In the genomic region with DNA sequence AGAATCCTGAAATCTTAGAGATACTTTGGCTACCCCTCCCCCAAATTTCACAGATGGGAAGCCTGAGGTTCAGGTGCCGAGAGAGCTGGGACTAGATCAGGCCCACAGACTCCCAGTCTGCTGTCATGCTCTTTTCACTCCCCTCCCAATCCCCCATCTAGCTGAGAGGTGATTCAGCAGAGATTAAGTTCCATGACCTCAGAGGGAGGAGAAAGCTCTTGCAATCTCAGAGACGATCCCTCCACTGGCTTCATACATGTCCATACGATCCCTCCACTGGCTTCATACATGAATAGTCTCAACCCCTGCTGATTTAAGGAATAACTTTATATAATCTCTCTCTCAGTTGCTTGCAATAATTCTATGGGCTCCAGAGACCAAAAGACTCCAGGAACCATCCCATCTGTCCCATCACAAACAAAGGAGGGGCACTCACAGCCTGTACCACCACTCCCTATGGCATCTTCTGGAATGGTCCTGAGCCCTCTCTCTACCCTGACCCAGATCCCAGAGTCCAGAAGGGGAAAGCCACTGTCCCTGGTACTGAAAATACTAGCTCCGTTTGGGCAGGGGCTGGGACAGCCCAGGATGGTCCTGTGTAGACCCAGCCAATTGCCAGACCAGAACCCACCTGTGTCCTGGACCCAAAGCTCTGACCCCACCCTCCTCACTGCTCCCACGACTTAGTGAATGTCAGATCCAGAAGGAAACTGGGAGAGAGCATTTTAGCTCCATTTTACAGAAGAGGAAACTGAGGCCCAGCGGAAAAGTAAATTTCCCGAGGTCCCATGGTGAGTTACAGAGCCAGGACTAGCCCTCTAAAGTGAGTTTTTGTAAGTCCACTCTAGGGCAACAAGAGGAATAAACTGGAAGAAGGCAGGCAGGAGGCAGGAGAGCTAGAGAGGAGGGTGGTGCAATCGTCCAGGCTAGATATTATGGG, we compare ENCODE assay signal across 1 cellular context.
TF ChIP-seq lines count a peak whose summit lies in the region.

No MANE protein-coding gene starts in this region.

TF ChIP-seq in WTC11, 78 proteins besides CTCF, POLR2A, EP300 and RAD21 (continued from another document):
- TF ChIP-seq, protein P1, sequence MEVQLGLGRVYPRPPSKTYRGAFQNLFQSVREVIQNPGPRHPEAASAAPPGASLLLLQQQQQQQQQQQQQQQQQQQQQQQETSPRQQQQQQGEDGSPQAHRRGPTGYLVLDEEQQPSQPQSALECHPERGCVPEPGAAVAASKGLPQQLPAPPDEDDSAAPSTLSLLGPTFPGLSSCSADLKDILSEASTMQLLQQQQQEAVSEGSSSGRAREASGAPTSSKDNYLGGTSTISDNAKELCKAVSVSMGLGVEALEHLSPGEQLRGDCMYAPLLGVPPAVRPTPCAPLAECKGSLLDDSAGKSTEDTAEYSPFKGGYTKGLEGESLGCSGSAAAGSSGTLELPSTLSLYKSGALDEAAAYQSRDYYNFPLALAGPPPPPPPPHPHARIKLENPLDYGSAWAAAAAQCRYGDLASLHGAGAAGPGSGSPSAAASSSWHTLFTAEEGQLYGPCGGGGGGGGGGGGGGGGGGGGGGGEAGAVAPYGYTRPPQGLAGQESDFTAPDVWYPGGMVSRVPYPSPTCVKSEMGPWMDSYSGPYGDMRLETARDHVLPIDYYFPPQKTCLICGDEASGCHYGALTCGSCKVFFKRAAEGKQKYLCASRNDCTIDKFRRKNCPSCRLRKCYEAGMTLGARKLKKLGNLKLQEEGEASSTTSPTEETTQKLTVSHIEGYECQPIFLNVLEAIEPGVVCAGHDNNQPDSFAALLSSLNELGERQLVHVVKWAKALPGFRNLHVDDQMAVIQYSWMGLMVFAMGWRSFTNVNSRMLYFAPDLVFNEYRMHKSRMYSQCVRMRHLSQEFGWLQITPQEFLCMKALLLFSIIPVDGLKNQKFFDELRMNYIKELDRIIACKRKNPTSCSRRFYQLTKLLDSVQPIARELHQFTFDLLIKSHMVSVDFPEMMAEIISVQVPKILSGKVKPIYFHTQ (CRISPR knock-in tag; IDR thresholded peaks at IDR 0.05) = no peak
- no peak for TF ChIP-seq RELA (CRISPR knock-in tag; IDR thresholded peaks at IDR 0.05; ENCODE audit: borderline replicate concordance)
- TF ChIP-seq, protein P2, sequence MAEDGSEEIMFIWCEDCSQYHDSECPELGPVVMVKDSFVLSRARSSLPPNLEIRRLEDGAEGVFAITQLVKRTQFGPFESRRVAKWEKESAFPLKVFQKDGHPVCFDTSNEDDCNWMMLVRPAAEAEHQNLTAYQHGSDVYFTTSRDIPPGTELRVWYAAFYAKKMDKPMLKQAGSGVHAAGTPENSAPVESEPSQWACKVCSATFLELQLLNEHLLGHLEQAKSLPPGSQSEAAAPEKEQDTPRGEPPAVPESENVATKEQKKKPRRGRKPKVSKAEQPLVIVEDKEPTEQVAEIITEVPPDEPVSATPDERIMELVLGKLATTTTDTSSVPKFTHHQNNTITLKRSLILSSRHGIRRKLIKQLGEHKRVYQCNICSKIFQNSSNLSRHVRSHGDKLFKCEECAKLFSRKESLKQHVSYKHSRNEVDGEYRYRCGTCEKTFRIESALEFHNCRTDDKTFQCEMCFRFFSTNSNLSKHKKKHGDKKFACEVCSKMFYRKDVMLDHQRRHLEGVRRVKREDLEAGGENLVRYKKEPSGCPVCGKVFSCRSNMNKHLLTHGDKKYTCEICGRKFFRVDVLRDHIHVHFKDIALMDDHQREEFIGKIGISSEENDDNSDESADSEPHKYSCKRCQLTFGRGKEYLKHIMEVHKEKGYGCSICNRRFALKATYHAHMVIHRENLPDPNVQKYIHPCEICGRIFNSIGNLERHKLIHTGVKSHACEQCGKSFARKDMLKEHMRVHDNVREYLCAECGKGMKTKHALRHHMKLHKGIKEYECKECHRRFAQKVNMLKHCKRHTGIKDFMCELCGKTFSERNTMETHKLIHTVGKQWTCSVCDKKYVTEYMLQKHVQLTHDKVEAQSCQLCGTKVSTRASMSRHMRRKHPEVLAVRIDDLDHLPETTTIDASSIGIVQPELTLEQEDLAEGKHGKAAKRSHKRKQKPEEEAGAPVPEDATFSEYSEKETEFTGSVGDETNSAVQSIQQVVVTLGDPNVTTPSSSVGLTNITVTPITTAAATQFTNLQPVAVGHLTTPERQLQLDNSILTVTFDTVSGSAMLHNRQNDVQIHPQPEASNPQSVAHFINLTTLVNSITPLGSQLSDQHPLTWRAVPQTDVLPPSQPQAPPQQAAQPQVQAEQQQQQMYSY (CRISPR knock-in tag; IDR thresholded peaks at IDR 0.05) = no peak
- TF ChIP-seq ZNF138 (CRISPR knock-in tag; conservative IDR thresholded peaks at IDR 0.05) = no peak
- TF ChIP-seq, protein P3, sequence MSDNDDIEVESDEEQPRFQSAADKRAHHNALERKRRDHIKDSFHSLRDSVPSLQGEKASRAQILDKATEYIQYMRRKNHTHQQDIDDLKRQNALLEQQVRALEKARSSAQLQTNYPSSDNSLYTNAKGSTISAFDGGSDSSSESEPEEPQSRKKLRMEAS (CRISPR knock-in tag; IDR thresholded peaks at IDR 0.05) = no peak
- TF ChIP-seq, protein P4, sequence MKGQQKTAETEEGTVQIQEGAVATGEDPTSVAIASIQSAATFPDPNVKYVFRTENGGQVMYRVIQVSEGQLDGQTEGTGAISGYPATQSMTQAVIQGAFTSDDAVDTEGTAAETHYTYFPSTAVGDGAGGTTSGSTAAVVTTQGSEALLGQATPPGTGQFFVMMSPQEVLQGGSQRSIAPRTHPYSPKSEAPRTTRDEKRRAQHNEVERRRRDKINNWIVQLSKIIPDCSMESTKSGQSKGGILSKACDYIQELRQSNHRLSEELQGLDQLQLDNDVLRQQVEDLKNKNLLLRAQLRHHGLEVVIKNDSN (CRISPR knock-in tag; IDR thresholded peaks at IDR 0.05) = no peak
